In the genomic region with DNA sequence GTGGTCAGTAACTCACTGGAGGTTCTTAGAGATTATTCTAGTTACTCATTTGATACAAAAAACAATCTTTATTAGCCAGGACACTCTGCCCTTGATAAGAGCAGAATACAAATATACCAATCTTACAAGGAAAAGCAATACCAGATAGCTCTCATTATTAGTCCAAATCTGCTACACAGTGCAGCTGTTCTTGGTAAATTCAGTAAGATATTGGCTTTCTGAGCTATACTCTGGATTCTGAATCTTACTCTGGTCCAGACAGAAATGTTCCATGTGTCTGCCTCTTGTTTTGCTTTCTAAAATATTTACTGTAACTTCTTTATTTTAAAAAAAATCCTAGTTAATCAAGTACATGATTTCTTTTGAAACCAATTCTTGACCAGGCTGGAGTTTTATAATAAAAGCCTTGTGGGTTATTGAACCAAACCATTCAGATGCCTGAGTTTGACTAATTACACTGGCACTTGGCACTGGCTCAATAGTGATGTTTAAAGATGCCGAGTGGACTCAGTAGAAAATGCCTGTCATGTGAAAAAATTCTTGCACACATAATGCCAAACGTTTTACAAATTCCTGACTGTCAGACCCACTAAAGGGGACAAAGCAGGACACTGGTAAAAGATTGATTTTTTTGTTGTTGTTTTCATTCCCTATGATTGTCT, we compare ENCODE assay signal across 12 cellular contexts.
DNase-seq lines count a peak whose midpoint lies in the region; ATAC-seq and TF ChIP-seq lines count a peak whose summit lies in the region.
"Had no signal": no experiment of that assay in that cellular context is flagged by ENCODE, and none has a peak within 500 bp of the region (broad histone marks: within the 10 kb centered on the region; RNA-seq: fewer than 3 reads in every experiment).

No MANE protein-coding gene starts in this region.

- no peaks in the 10 kb centered on the region for H3K9me3 Mint-ChIP-seq in MCF 10A (ENCODE audit: unreplicated experiment)
- no peaks in the 10 kb centered on the region for H3K9me3 Mint-ChIP-seq in stimulated activated naive B cell treated with anti-CD40 and anti-IgM and Interleukin-4, amounts not matched to agents 10 μg/mL and 1 μg/mL and 100 μg/mL, for 72 hours
- H3K9me3 Mint-ChIP-seq: activated naive CD4-positive, alpha-beta T cell treated with anti-CD3 and anti-CD28 coated beads, Interleukin-2, amount 50 U/mL, for 24 hours had no signal

- POLR2A ChIA-PET in MCF 10A (lab: Yijun Ruan, JAX) = interaction anchor here (0.5 to 1.1 kb wide), 2 partner anchors 77 to 976 kb away, joined by 3 read pairs; no protein-coding TSS in a partner anchor

- TF ChIP-seq POLR2A in breast epithelium (IDR thresholded peaks at IDR 0.05) = no peak

- H3K4me3 ChIP-seq in breast epithelium (no peak overlapping the region), fibroblast of villous mesenchyme (ENCODE audit: low read depth, low read length) (no peak overlapping the region)
- H3K4me3 ChIP-seq: tibial artery had no signal

- intact Hi-C loops in MCF 10A (cut with micrococcal nuclease) = no loop called here
- intact Hi-C loops in breast epithelium (cut with DNase I; ENCODE audit: low total_unique reads) = no loop called here

- TF ChIP-seq CTCF in MCF 10A (IDR thresholded peaks at IDR 0.05; ENCODE audit: unreplicated experiment) = no peak
- TF ChIP-seq CTCF in breast epithelium (IDR thresholded peaks at IDR 0.05) = no peak
- TF ChIP-seq CTCF in fibroblast of villous mesenchyme (IDR thresholded peaks at IDR 0.05; ENCODE audit: insufficient read depth, low read depth, low read length) = no peak

- no peak for ATAC-seq in stimulated activated naive B cell treated with anti-CD40 and anti-IgM and Interleukin-4, amounts not matched to agents 10 μg/mL and 1 μg/mL and 100 μg/mL, for 72 hours (replicated peaks)

- no peaks in the 10 kb centered on the region for H3K36me3 ChIP-seq in breast epithelium
- H3K36me3 ChIP-seq: tibial artery had no signal

- no TSS peak for BruUV-seq in MCF 10A (replicated peaks; lab: Mats Ljungman, UMichigan)

- H3K27me3 Mint-ChIP-seq in MCF 10A (ENCODE audit: insufficient read depth, unreplicated experiment) = no peaks in the 10 kb centered on the region
- H3K27me3 Mint-ChIP-seq in stimulated activated naive B cell treated with anti-CD40 and anti-IgM and Interleukin-4, amounts not matched to agents 10 μg/mL and 1 μg/mL and 100 μg/mL, for 72 hours = no peaks in the 10 kb centered on the region

- peaks cover 12% of the 10 kb centered on the region for H3K4me1 Mint-ChIP-seq in MCF 10A (ENCODE audit: insufficient read depth, unreplicated experiment)
- no peaks in the 10 kb centered on the region for H3K4me1 Mint-ChIP-seq in stimulated activated naive B cell treated with anti-CD40 and anti-IgM and Interleukin-4, amounts not matched to agents 10 μg/mL and 1 μg/mL and 100 μg/mL, for 72 hours
- H3K4me1 Mint-ChIP-seq: activated naive CD4-positive, alpha-beta T cell treated with anti-CD3 and anti-CD28 coated beads, Interleukin-2, amount 50 U/mL, for 24 hours had no signal

- H3K4me1 ChIP-seq in breast epithelium = no peaks in the 10 kb centered on the region

- H3K27ac Mint-ChIP-seq in MCF 10A (ENCODE audit: low read depth, unreplicated experiment) = no peak overlapping the region
- H3K27ac Mint-ChIP-seq in stimulated activated naive B cell treated with anti-CD40 and anti-IgM and Interleukin-4, amounts not matched to agents 10 μg/mL and 1 μg/mL and 100 μg/mL, for 72 hours = no peak overlapping the region
- H3K27ac Mint-ChIP-seq: activated naive CD4-positive, alpha-beta T cell treated with anti-CD3 and anti-CD28 coated beads, Interleukin-2, amount 50 U/mL, for 24 hours had no signal

- H3K36me3 Mint-ChIP-seq in MCF 10A (ENCODE audit: insufficient read depth, unreplicated experiment) = peaks cover 6% of the 10 kb centered on the region
- no peaks in the 10 kb centered on the region for H3K36me3 Mint-ChIP-seq in stimulated activated naive B cell treated with anti-CD40 and anti-IgM and Interleukin-4, amounts not matched to agents 10 μg/mL and 1 μg/mL and 100 μg/mL, for 72 hours
- H3K36me3 Mint-ChIP-seq: activated naive CD4-positive, alpha-beta T cell treated with anti-CD3 and anti-CD28 coated beads, Interleukin-2, amount 50 U/mL, for 24 hours had no signal

- no peaks in the 10 kb centered on the region for H3K9me3 ChIP-seq in breast epithelium
- H3K9me3 ChIP-seq: tibial artery had no signal

- no peak overlapping the region for H3K4me3 Mint-ChIP-seq in MCF 10A (ENCODE audit: unreplicated experiment)
- no peak overlapping the region for H3K4me3 Mint-ChIP-seq in stimulated activated naive B cell treated with anti-CD40 and anti-IgM and Interleukin-4, amounts not matched to agents 10 μg/mL and 1 μg/mL and 100 μg/mL, for 72 hours
- H3K4me3 Mint-ChIP-seq: activated naive CD4-positive, alpha-beta T cell treated with anti-CD3 and anti-CD28 coated beads, Interleukin-2, amount 50 U/mL, for 24 hours had no signal

- DNase-seq in MCF 10A (ENCODE audit: unreplicated experiment) (peak; percentile 56), breast epithelium (ENCODE audit: low spot score in 2 of 2) (no peak), SK-MEL-5 (ENCODE audit: low read depth, low spot score) (peak; percentile 15), fibroblast of villous mesenchyme (ENCODE audit: low read depth) (peak; percentile 38), stromal cell of bone marrow (ENCODE audit: low read depth) (peak; percentile 62), NCI-H1436 treated with DMSO at 0.1 percent for 48 hours (lab: John Stamatoyannopoulos, UW) (no peak), NCI-H524 (lab: John Stamatoyannopoulos, UW) (no peak)
- DNase-seq in stimulated activated naive B cell treated with anti-CD40 and anti-IgM and Interleukin-4, amounts not matched to agents 10 μg/mL and 1 μg/mL and 100 μg/mL, for 72 hours = no peak
- DNase-seq: effector CD4-positive, alpha-beta T cell; tibial artery had no signal

- no peaks in the 10 kb centered on the region for H3K27me3 ChIP-seq in breast epithelium
- H3K27me3 ChIP-seq: tibial artery had no signal

- in situ Hi-C loops in SK-MEL-5 (cut with HindIII; ENCODE audit: low pct_unique_long_range_greater_than_20kb, low sequenced_read_pairs) = no loop called here

- H3K27ac ChIP-seq in breast epithelium = no peak overlapping the region
- H3K27ac ChIP-seq: KMS-11, tibial artery had no signal

- CTCF ChIA-PET in MCF 10A (lab: Yijun Ruan, JAX) = interaction anchor here (0.6 to 0.9 kb wide), 3 partner anchors 46 to 466 kb away, joined by 3 read pairs; no protein-coding TSS in a partner anchor

Comparison
In these comparisons a context has a peak if more than half of its experiments do, and no peak if none do; other contexts are left out.
1. DNase-seq: peak in MCF 10A (single experiment), SK-MEL-5 (single experiment), fibroblast of villous mesenchyme (single experiment) and stromal cell of bone marrow (single experiment); none in breast epithelium (0 of 2), NCI-H1436 treated with DMSO at 0.1 percent for 48 hours (single experiment), NCI-H524 (0 of 2) and stimulated activated naive B cell treated with anti-CD40 and anti-IgM and Interleukin-4, amounts not matched to agents 10 μg/mL and 1 μg/mL and 100 μg/mL, for 72 hours (single experiment).